11 cellular contexts compared by ENCODE assay signal in genomic region chr3:69435274-69436262, GRCh38. TPM values are rescaled to one million over a fixed set of nuclear protein-coding genes. Genes with fewer than 3 reads are reported as not detected.
DNase-seq lines count a peak whose midpoint lies in the region; ATAC-seq and TF ChIP-seq lines count a peak whose summit lies in the region.
"Had no signal": no experiment of that assay in that cellular context is flagged by ENCODE, and none has a peak within 500 bp of the region (broad histone marks: within the 10 kb centered on the region; RNA-seq: fewer than 3 reads in every experiment).

No MANE protein-coding gene starts in this region.

- peaks cover 55% of the 10 kb centered on the region for H3K4me1 Mint-ChIP-seq in activated CD4-positive, alpha-beta memory T cell treated with anti-CD3 and anti-CD28 coated beads for 36 hours (ENCODE audit: low read depth)
- H3K4me1 Mint-ChIP-seq in activated CD4-positive, alpha-beta memory T cell treated with anti-CD3 and anti-CD28 coated beads, Interleukin-2, amount 10 ng/mL, durations not matched to agents 7 days and 5 days = peaks cover 19% of the 10 kb centered on the region
- H3K4me1 Mint-ChIP-seq in stimulated activated effector memory CD8-positive, alpha-beta T cell treated with anti-CD3 and anti-CD28 coated beads, Interleukin-12 subunit alpha, Interleukin-12 subunit beta, amount 100 ng/mL, for 72 hours = peaks cover 26% of the 10 kb centered on the region

- TF ChIP-seq CTCF in dorsolateral prefrontal cortex (IDR thresholded peaks at IDR 0.05 in 54 of 56, conservative IDR thresholded peaks at IDR 0.05 in 2 of 56; ENCODE audit: low read depth in 1 of 56, partially characterized antibody in 56 of 56) (no peak), colonic mucosa (IDR thresholded peaks at IDR 0.05) (no peak)

- no peaks in the 10 kb centered on the region for H3K9me3 ChIP-seq in colonic mucosa

- ATAC-seq in GM21619 (IDR thresholded peaks at IDR 0.05; ENCODE audit: unreplicated experiment) = peak; percentile 47
- peak; percentile 37 for ATAC-seq in HG03280 (IDR thresholded peaks at IDR 0.05; ENCODE audit: unreplicated experiment)
- peak; percentile 78 for ATAC-seq in stimulated activated effector memory CD8-positive, alpha-beta T cell treated with anti-CD3 and anti-CD28 coated beads, Interleukin-12 subunit alpha, Interleukin-12 subunit beta, amount 100 ng/mL, for 72 hours

- no peaks in the 10 kb centered on the region for H3K9me3 Mint-ChIP-seq in activated CD4-positive, alpha-beta memory T cell treated with anti-CD3 and anti-CD28 coated beads for 36 hours
- H3K9me3 Mint-ChIP-seq in activated CD4-positive, alpha-beta memory T cell treated with anti-CD3 and anti-CD28 coated beads, Interleukin-2, amount 10 ng/mL, durations not matched to agents 7 days and 5 days = no peaks in the 10 kb centered on the region
- no peaks in the 10 kb centered on the region for H3K9me3 Mint-ChIP-seq in stimulated activated effector memory CD8-positive, alpha-beta T cell treated with anti-CD3 and anti-CD28 coated beads, Interleukin-12 subunit alpha, Interleukin-12 subunit beta, amount 100 ng/mL, for 72 hours
- H3K9me3 Mint-ChIP-seq: nephron progenitor cell had no signal

- H3K4me3 ChIP-seq in dorsolateral prefrontal cortex = no peak overlapping the region
- H3K4me3 ChIP-seq in colonic mucosa = no peak overlapping the region

- intact Hi-C loops in activated CD4-positive, alpha-beta memory T cell treated with anti-CD3 and anti-CD28 coated beads for 36 hours (cut with micrococcal nuclease) = loop anchor here (1.0 to 10.0 kb wide), 8 partner anchors 8 to 441 kb away; no protein-coding TSS in a partner anchor
- intact Hi-C loops in dorsolateral prefrontal cortex (cut with DNase I) (loop anchor here in 1 of 2 donors (5.0 kb wide), 1 partner anchor 273 kb away; no protein-coding TSS in a partner anchor), colonic mucosa (cut with DNase I) (loop anchor here (10.0 kb wide), 1 partner anchor 229 kb away; no protein-coding TSS in a partner anchor)

- H3K4me3 Mint-ChIP-seq in activated CD4-positive, alpha-beta memory T cell treated with anti-CD3 and anti-CD28 coated beads for 36 hours = no peak overlapping the region
- no peak overlapping the region for H3K4me3 Mint-ChIP-seq in activated CD4-positive, alpha-beta memory T cell treated with anti-CD3 and anti-CD28 coated beads, Interleukin-2, amount 10 ng/mL, durations not matched to agents 7 days and 5 days
- no peak overlapping the region for H3K4me3 Mint-ChIP-seq in stimulated activated effector memory CD8-positive, alpha-beta T cell treated with anti-CD3 and anti-CD28 coated beads, Interleukin-12 subunit alpha, Interleukin-12 subunit beta, amount 100 ng/mL, for 72 hours
- H3K4me3 Mint-ChIP-seq: nephron progenitor cell had no signal

- H3K27me3 ChIP-seq in dorsolateral prefrontal cortex (peaks cover 0 to 15% (median 0%) of the 10 kb centered on the region in 45 donors), colonic mucosa (no peaks in the 10 kb centered on the region)

- CTCF ChIA-PET in activated CD4-positive, alpha-beta memory T cell treated with anti-CD3 and anti-CD28 coated beads for 36 hours (lab: Charles Lee) = interaction anchor here (0.7 to 1.9 kb wide), 2 partner anchors 160 to 274 kb away, joined by 3 to 8 read pairs; no protein-coding TSS in a partner anchor
- CTCF ChIA-PET in activated CD4-positive, alpha-beta memory T cell treated with anti-CD3 and anti-CD28 coated beads, Interleukin-2, amount 10 ng/mL, durations not matched to agents 7 days and 5 days (lab: Charles Lee) = no interaction called here

- H3K9ac ChIP-seq in colonic mucosa (ENCODE audit: low read depth in 2 of 2, low read length in 2 of 2) = no peak overlapping the region

- POLR2A ChIA-PET in activated CD4-positive, alpha-beta memory T cell treated with anti-CD3 and anti-CD28 coated beads for 36 hours (lab: Charles Lee) = interaction anchor here (1.8 kb wide), 1 partner anchor 236 kb away, joined by 4 read pairs; no protein-coding TSS in a partner anchor
- POLR2A ChIA-PET in activated CD4-positive, alpha-beta memory T cell treated with anti-CD3 and anti-CD28 coated beads, Interleukin-2, amount 10 ng/mL, durations not matched to agents 7 days and 5 days (lab: Charles Lee) = no interaction called here

- H3K27ac Mint-ChIP-seq in activated CD4-positive, alpha-beta memory T cell treated with anti-CD3 and anti-CD28 coated beads for 36 hours = peak overlapping the region; percentile 52
- no peak overlapping the region for H3K27ac Mint-ChIP-seq in activated CD4-positive, alpha-beta memory T cell treated with anti-CD3 and anti-CD28 coated beads, Interleukin-2, amount 10 ng/mL, durations not matched to agents 7 days and 5 days
- no peak overlapping the region for H3K27ac Mint-ChIP-seq in stimulated activated effector memory CD8-positive, alpha-beta T cell treated with anti-CD3 and anti-CD28 coated beads, Interleukin-12 subunit alpha, Interleukin-12 subunit beta, amount 100 ng/mL, for 72 hours
- H3K27ac Mint-ChIP-seq: nephron progenitor cell had no signal

- H3K27ac ChIP-seq in dorsolateral prefrontal cortex = peak overlapping the region in 16 of 59 donors; percentile 1 to 84 (median 52)
- no peak overlapping the region for H3K27ac ChIP-seq in colonic mucosa

- no peaks in the 10 kb centered on the region for H3K36me3 Mint-ChIP-seq in activated CD4-positive, alpha-beta memory T cell treated with anti-CD3 and anti-CD28 coated beads for 36 hours
- no peaks in the 10 kb centered on the region for H3K36me3 Mint-ChIP-seq in activated CD4-positive, alpha-beta memory T cell treated with anti-CD3 and anti-CD28 coated beads, Interleukin-2, amount 10 ng/mL, durations not matched to agents 7 days and 5 days (ENCODE audit: low read depth)
- no peaks in the 10 kb centered on the region for H3K36me3 Mint-ChIP-seq in stimulated activated effector memory CD8-positive, alpha-beta T cell treated with anti-CD3 and anti-CD28 coated beads, Interleukin-12 subunit alpha, Interleukin-12 subunit beta, amount 100 ng/mL, for 72 hours

- DNase-seq in activated CD4-positive, alpha-beta memory T cell treated with anti-CD3 and anti-CD28 coated beads for 36 hours = no peak
- no peak for DNase-seq in activated CD4-positive, alpha-beta memory T cell treated with anti-CD3 and anti-CD28 coated beads, Interleukin-2, amount 10 ng/mL, durations not matched to agents 7 days and 5 days
- DNase-seq in stimulated activated effector memory CD8-positive, alpha-beta T cell treated with anti-CD3 and anti-CD28 coated beads, Interleukin-12 subunit alpha, Interleukin-12 subunit beta, amount 100 ng/mL, for 72 hours (ENCODE audit: low spot score in 2 of 2) = no peak
- no peak for DNase-seq in dorsolateral prefrontal cortex
- no peak for DNase-seq in SIG-M5 treated with dmso at 0.1 percent for 504 hours (lab: John Stamatoyannopoulos, UW; ENCODE audit: unreplicated experiment)
- DNase-seq in colonic mucosa = no peak
- DNase-seq: NCI-H446; nephron progenitor cell; stimulated activated CD8-positive, alpha-beta memory T cell treated with anti-CD3 and anti-CD28 coated beads, Interleukin-4, amount 100 ng/mL, for 48 hours had no signal

- H3K27me3 Mint-ChIP-seq in activated CD4-positive, alpha-beta memory T cell treated with anti-CD3 and anti-CD28 coated beads for 36 hours = peaks cover 21% of the 10 kb centered on the region
- peaks cover 9% of the 10 kb centered on the region for H3K27me3 Mint-ChIP-seq in activated CD4-positive, alpha-beta memory T cell treated with anti-CD3 and anti-CD28 coated beads, Interleukin-2, amount 10 ng/mL, durations not matched to agents 7 days and 5 days

- H3K4me1 ChIP-seq in colonic mucosa = no peaks in the 10 kb centered on the region

- no peaks in the 10 kb centered on the region for H3K36me3 ChIP-seq in colonic mucosa

RNA-seq across cellular contexts. Expression of gene FRMD4B, which starts 49.7 kb away (rescaled TPM):
- total RNA-seq in activated CD4-positive, alpha-beta memory T cell treated with anti-CD3 and anti-CD28 coated beads for 36 hours = 10 to 100 TPM; 29.1 to 32.8 TPM
- 10 to 100 TPM; 69.5 to 72.4 TPM for total RNA-seq in activated CD4-positive, alpha-beta memory T cell treated with anti-CD3 and anti-CD28 coated beads, Interleukin-2, amount 10 ng/mL, durations not matched to agents 7 days and 5 days
- total RNA-seq in dorsolateral prefrontal cortex (100 to 1,000 TPM in 5 of 120 experiments, 10 to 100 TPM in 114, 1 to 10 TPM in 1; 9.0 to 172 (median 40.6) TPM), colonic mucosa (10 to 100 TPM; 13.5 to 21.1 TPM)
